In genomic region chr10:99733366-99733765, GRCh38 we compare ENCODE assay signal across 9 cellular contexts. TPM values are rescaled to one million over a fixed set of nuclear protein-coding genes. Genes with fewer than 3 reads are reported as not detected.
A peak's percentile ranks its signal among the peaks of the same experiment; 100 is the strongest.
DNase-seq lines count a peak whose midpoint lies in the region; ATAC-seq and TF ChIP-seq lines count a peak whose summit lies in the region.
"Had no signal": no experiment of that assay in that cellular context is flagged by ENCODE, and none has a peak within 500 bp of the region (broad histone marks: within the 10 kb centered on the region; RNA-seq: fewer than 3 reads in every experiment).

No MANE protein-coding gene starts in this region.

- intact Hi-C loops in Caco-2 (cut with micrococcal nuclease; ENCODE audit: unreplicated experiment) = no loop called here

- TF ChIP-seq CTCF in Caco-2 (IDR thresholded peaks at IDR 0.05; ENCODE audit: insufficient read depth in 1 of 2, low read depth in 1 of 2, low read length in 1 of 2, severe bottlenecking in 1 of 2, unreplicated experiment in 1 of 2) (no peak), KMS-11 (conservative IDR thresholded peaks at IDR 0.05; ENCODE audit: low read depth, low read length) (no peak), brain (conservative IDR thresholded peaks at IDR 0.05) (no peak)

- peaks cover 57% of the 10 kb centered on the region for H3K36me3 Mint-ChIP-seq in Caco-2 (ENCODE audit: insufficient read depth, unreplicated experiment)
- H3K36me3 Mint-ChIP-seq in brain = peaks cover 43% of the 10 kb centered on the region
- peaks cover 12% of the 10 kb centered on the region for H3K36me3 Mint-ChIP-seq in natural killer cell treated with Interleukin-12 subunit alpha and Interleukin-12 subunit beta and Interleukin-15 and Interleukin-18, amount 100 ng/mL, for 72 hours

- no peaks in the 10 kb centered on the region for H3K9me3 ChIP-seq in Caco-2

- BruUV-seq in Caco-2 (replicated peaks; lab: Mats Ljungman, UMichigan) = no TSS peak

- no peak for ATAC-seq in natural killer cell treated with Interleukin-12 subunit alpha and Interleukin-12 subunit beta and Interleukin-15 and Interleukin-18, amount 100 ng/mL, for 72 hours
- ATAC-seq in GM19324 (IDR thresholded peaks at IDR 0.05; ENCODE audit: low FRiP score, unreplicated experiment) = no peak
- ATAC-seq in GM18873 (IDR thresholded peaks at IDR 0.05; ENCODE audit: low FRiP score, unreplicated experiment) = no peak
- ATAC-seq in HG03280 (IDR thresholded peaks at IDR 0.05; ENCODE audit: unreplicated experiment) = no peak

- peaks cover 10% of the 10 kb centered on the region; the same call in 1 of the 2 replicates for H3K79me2 ChIP-seq in KMS-11 (ENCODE audit: insufficient read depth, low read depth)

- POLR2A ChIA-PET in Caco-2 (lab: Charles Lee) = interaction anchor here (0.8 to 1.9 kb wide), 2 partner anchors 112 to 113 kb away, joined by 3 to 12 read pairs; partner anchors contain the start of gene SLC25A28

- no peak overlapping the region for H2AFZ ChIP-seq in KMS-11 (ENCODE audit: low read depth)

- H3K27me3 ChIP-seq in Caco-2 (replicated peaks; ENCODE audit: control insufficient read depth, insufficient read depth, low read length) (no peaks in the 10 kb centered on the region), KMS-11 (ENCODE audit: insufficient read depth, low read depth) (no peaks in the 10 kb centered on the region)

- H3K4me3 ChIP-seq in Caco-2 (ENCODE audit: low read depth, low read length) (peak overlapping the region; percentile 23), KMS-11 (IDR thresholded peaks at IDR 0.05; ENCODE audit: insufficient read depth, low read depth, low read length) (no peak overlapping the region)

- H3K9ac ChIP-seq in KMS-11 = no peak overlapping the region

- H3K4me1 ChIP-seq in Caco-2 = no peaks in the 10 kb centered on the region; the same call in 1 of the 2 replicates
- peaks cover 6% of the 10 kb centered on the region for H3K4me1 ChIP-seq in KMS-11 (ENCODE audit: low read depth, poor library complexity, severe bottlenecking)

- H3K36me3 ChIP-seq in Caco-2 (ENCODE audit: control insufficient read depth, insufficient read depth, low read length) (no peaks in the 10 kb centered on the region; the same call in 1 of the 2 replicates), KMS-11 (ENCODE audit: insufficient read depth) (0 out of 2 replicates have a peak, but pooled peaks cover 6% of the 10 kb centered on the region)

- H3K9me3 Mint-ChIP-seq in Caco-2 (ENCODE audit: unreplicated experiment) (no peaks in the 10 kb centered on the region), brain (peaks cover 0 to 4% (median 0%) of the 10 kb centered on the region in 5 experiments)
- H3K9me3 Mint-ChIP-seq in natural killer cell treated with Interleukin-12 subunit alpha and Interleukin-12 subunit beta and Interleukin-15 and Interleukin-18, amount 100 ng/mL, for 72 hours = no peaks in the 10 kb centered on the region
- H3K9me3 Mint-ChIP-seq: activated naive CD4-positive, alpha-beta T cell treated with anti-CD3 and anti-CD28 coated beads, Interleukin-2, amount 50 U/mL, for 72 hours had no signal

- DNase-seq in Caco-2 (no peak), GM19238 (ENCODE audit: insufficient read length, low spot score) (no peak)
- no peak for DNase-seq in natural killer cell treated with Interleukin-12 subunit alpha and Interleukin-12 subunit beta and Interleukin-15 and Interleukin-18, amount 100 ng/mL, for 72 hours (ENCODE audit: low spot score)

- peak overlapping the region; percentile 96 for H3K4me3 Mint-ChIP-seq in Caco-2 (ENCODE audit: unreplicated experiment)
- peak overlapping the region; percentile 82 to 100 (median 89) for H3K4me3 Mint-ChIP-seq in brain
- H3K4me3 Mint-ChIP-seq in natural killer cell treated with Interleukin-12 subunit alpha and Interleukin-12 subunit beta and Interleukin-15 and Interleukin-18, amount 100 ng/mL, for 72 hours = peak overlapping the region; percentile 74

- peak overlapping the region; percentile 58 for H3K4me2 ChIP-seq in KMS-11

- no peak overlapping the region; the same call in 1 of the 2 replicates for H3K27ac ChIP-seq in KMS-11

- no peaks in the 10 kb centered on the region for H4K20me1 ChIP-seq in KMS-11 (ENCODE audit: insufficient read depth)

- no peaks in the 10 kb centered on the region for H3K27me3 Mint-ChIP-seq in Caco-2 (ENCODE audit: insufficient read depth, unreplicated experiment)
- H3K27me3 Mint-ChIP-seq in brain = peaks cover 10% of the 10 kb centered on the region
- H3K27me3 Mint-ChIP-seq in natural killer cell treated with Interleukin-12 subunit alpha and Interleukin-12 subunit beta and Interleukin-15 and Interleukin-18, amount 100 ng/mL, for 72 hours = no peaks in the 10 kb centered on the region

- H3K27ac Mint-ChIP-seq in Caco-2 (ENCODE audit: unreplicated experiment) (no peak overlapping the region), brain (peak overlapping the region in 4 of 5 experiments; percentile 9 to 80 (median 67))
- H3K27ac Mint-ChIP-seq in natural killer cell treated with Interleukin-12 subunit alpha and Interleukin-12 subunit beta and Interleukin-15 and Interleukin-18, amount 100 ng/mL, for 72 hours = no peak overlapping the region

- H3K4me1 Mint-ChIP-seq in Caco-2 (ENCODE audit: low read depth, unreplicated experiment) (peaks cover 13% of the 10 kb centered on the region), brain (peaks cover 50% of the 10 kb centered on the region)
- H3K4me1 Mint-ChIP-seq in natural killer cell treated with Interleukin-12 subunit alpha and Interleukin-12 subunit beta and Interleukin-15 and Interleukin-18, amount 100 ng/mL, for 72 hours (ENCODE audit: low read depth in 2 of 2) = peaks cover 20 to 23% of the 10 kb centered on the region in 2 donors

- CTCF ChIA-PET in Caco-2 (lab: Charles Lee) = interaction anchor here (1.6 to 2.0 kb wide), 2 partner anchors 49 to 74 kb away, joined by 5 to 9 read pairs; partner anchors contain the start of genes ABCC2 and ENTPD7

RNA-seq across cellular contexts. Expression of gene CUTC, which starts 1.3 kb away (rescaled TPM):
- 27.6 and 30.1 TPM in 2 replicates for total RNA-seq in Caco-2 (2022)
- polyA plus RNA-seq in brain (ENCODE audit: insufficient read depth, low read depth, low replicate concordance) = 16.2 TPM
- 10 to 100 TPM; 25.0 to 29.5 TPM for total RNA-seq in natural killer cell treated with Interleukin-12 subunit alpha and Interleukin-12 subunit beta and Interleukin-15 and Interleukin-18, amount 100 ng/mL, for 72 hours

RNA-seq across cellular contexts. Expression of gene COX15, which starts 1.4 kb away (rescaled TPM):
- total RNA-seq in Caco-2 (2022) = 47.6 and 50.2 TPM in 2 replicates
- 26.0 TPM for polyA plus RNA-seq in brain (ENCODE audit: insufficient read depth, low read depth, low replicate concordance)
- 10 to 100 TPM; 26.1 to 31.9 TPM for total RNA-seq in natural killer cell treated with Interleukin-12 subunit alpha and Interleukin-12 subunit beta and Interleukin-15 and Interleukin-18, amount 100 ng/mL, for 72 hours

RNA-seq across cellular contexts. Expression of gene ABCC2, which starts 49.1 kb away (rescaled TPM):
- total RNA-seq in Caco-2 (2022) = 128 and 129 TPM in 2 replicates
- polyA plus RNA-seq in brain (ENCODE audit: insufficient read depth, low read depth, low replicate concordance) = not detected
- 1 to 10 TPM; 1.5 to 3.4 TPM for total RNA-seq in natural killer cell treated with Interleukin-12 subunit alpha and Interleukin-12 subunit beta and Interleukin-15 and Interleukin-18, amount 100 ng/mL, for 72 hours

Comparison
In these comparisons a context has a peak if more than half of its experiments do, and no peak if none do; other contexts are left out.
1. H3K27ac Mint-ChIP-seq: peak in brain (4 of 5); none in Caco-2 (single experiment) and natural killer cell treated with Interleukin-12 subunit alpha and Interleukin-12 subunit beta and Interleukin-15 and Interleukin-18, amount 100 ng/mL, for 72 hours (0 of 2).
2. RNA of gene ABCC2, which starts 49.1 kb away (total RNA-seq): 128 to 129 TPM in Caco-2; 1.5 to 3.4 TPM in natural killer cell treated with Interleukin-12 subunit alpha and Interleukin-12 subunit beta and Interleukin-15 and Interleukin-18, amount 100 ng/mL, for 72 hours; every median in the first group is over 10 times any median in the second.
3. Peak in every context shown above with its lines, with median percentiles within 50 percentile points of each other: H3K4me3 Mint-ChIP-seq.